In the genomic region with DNA sequence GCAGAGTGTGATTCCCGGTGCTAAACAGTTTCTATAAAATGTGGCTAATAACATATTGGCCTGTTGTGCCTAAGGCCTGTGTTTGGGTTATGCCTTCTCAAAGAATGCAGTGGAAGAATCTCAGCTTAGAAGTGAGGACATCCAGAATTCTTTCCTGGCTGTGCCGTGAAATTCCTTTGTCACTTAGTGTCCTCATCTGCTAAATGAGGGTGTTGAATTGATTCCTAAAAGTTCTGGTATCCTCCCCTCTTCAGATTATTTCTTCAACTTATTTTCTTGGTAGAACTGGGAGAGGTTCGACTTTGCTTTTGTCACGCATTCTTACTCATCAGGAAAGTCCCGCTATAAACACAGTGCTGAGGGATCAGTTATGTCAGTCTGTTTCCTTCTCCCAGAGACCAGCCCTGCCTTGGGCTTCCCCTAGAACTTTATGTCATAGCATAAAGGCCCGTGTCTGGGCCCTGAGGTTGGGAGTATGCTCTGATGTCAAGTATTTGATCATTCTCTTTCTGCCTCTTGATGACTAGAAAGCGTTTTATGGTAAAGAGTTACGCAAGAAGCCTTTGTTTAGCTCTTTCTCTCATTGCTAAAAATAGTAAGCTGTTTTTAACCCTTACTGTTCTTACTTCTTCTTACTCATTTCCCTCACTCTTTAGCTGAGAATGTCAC, we compare ENCODE assay signal across 9 cellular contexts. TPM values are rescaled to one million over a fixed set of nuclear protein-coding genes. Genes with fewer than 3 reads are reported as not detected.
DNase-seq lines count a peak whose midpoint lies in the region; ATAC-seq, FAIRE-seq and TF ChIP-seq lines count a peak whose summit lies in the region.
"Had no signal": no experiment of that assay in that cellular context is flagged by ENCODE, and none has a peak within 500 bp of the region (broad histone marks: within the 10 kb centered on the region; RNA-seq: fewer than 3 reads in every experiment).

No MANE protein-coding gene starts in this region.

- no peak overlapping the region for H3K27ac ChIP-seq in prostate gland

- no peaks in the 10 kb centered on the region for H3K4me1 ChIP-seq in prostate gland (replicated peaks)

- TF ChIP-seq CTCF in kidney epithelial cell (IDR thresholded peaks at IDR 0.05; ENCODE audit: insufficient read depth, low read length, poor library complexity, severe bottlenecking), result no peak
- TF ChIP-seq CTCF in prostate gland (IDR thresholded peaks at IDR 0.05), result no peak
- TF ChIP-seq CTCF in D721Med (IDR thresholded peaks at IDR 0.05; ENCODE audit: insufficient read depth, missing control alignments), result no peak

- H3K4me3 ChIP-seq in kidney epithelial cell (ENCODE audit: low read depth, low read length), result no peak overlapping the region
- H3K4me3 ChIP-seq in prostate gland, result no peak overlapping the region
- H3K4me3 ChIP-seq: heart right ventricle had no signal

- peak; percentile 62 for DNase-seq in AG08396 (ENCODE audit: low spot score)
- DNase-seq in activated CD4-positive, alpha-beta T cell treated with anti-CD3 and anti-CD28 coated beads, Interleukin-2, amount 50 U/mL, for 48 hours, result peak; percentile 42 to 51
- DNase-seq in kidney epithelial cell (ENCODE audit: low read depth), result peak; percentile 78
- DNase-seq in prostate gland (ENCODE audit: low spot score), result no peak
- DNase-seq in anterior cingulate cortex (lab: John Stamatoyannopoulos, UW), result no peak
- no peak for DNase-seq in D721Med (ENCODE audit: insufficient read length, low spot score)
- DNase-seq: heart right ventricle had no signal

- no peak for FAIRE-seq in D721Med (lab: Jason Lieb, UNC)

- H3K27me3 ChIP-seq in kidney epithelial cell (ENCODE audit: control insufficient read depth, insufficient read depth, low read length), result no peaks in the 10 kb centered on the region
- H3K27me3 ChIP-seq in prostate gland (replicated peaks; ENCODE audit: insufficient read depth), result no peaks in the 10 kb centered on the region
- H3K27me3 ChIP-seq: heart right ventricle had no signal

- 60% methylated on average over 8 of the region's 8 CpGs for WGBS in prostate gland

- no peaks in the 10 kb centered on the region for H3K9me3 ChIP-seq in prostate gland
- H3K9me3 ChIP-seq: heart right ventricle had no signal

- intact Hi-C loops in prostate gland (cut with DNase I), result no loop called here

- ATAC-seq in GM19035 (IDR thresholded peaks at IDR 0.05; ENCODE audit: unreplicated experiment) (peak; percentile 69), HG03159 (IDR thresholded peaks at IDR 0.05; ENCODE audit: unreplicated experiment) (peak; percentile 47)

- H3K36me3 ChIP-seq in kidney epithelial cell (ENCODE audit: control insufficient read depth, insufficient read depth, low read length) (peaks cover 2% of the 10 kb centered on the region), prostate gland (no peaks in the 10 kb centered on the region)

- TF ChIP-seq POLR2A in prostate gland (IDR thresholded peaks at IDR 0.05), result no peak

RNA-seq across cellular contexts. Expression of gene MTAP, which starts 29.5 kb away (rescaled TPM):
- total RNA-seq in kidney epithelial cell (29.0 and 35.1 TPM in 2 replicates), prostate gland (10 to 100 TPM; 13.3 to 33.5 TPM)

Comparison
In these comparisons a context has a peak if more than half of its experiments do, and no peak if none do; other contexts are left out.
1. DNase-seq: peak in AG08396 (single experiment), activated CD4-positive, alpha-beta T cell treated with anti-CD3 and anti-CD28 coated beads, Interleukin-2, amount 50 U/mL, for 48 hours (2 of 2) and kidney epithelial cell (single experiment); none in prostate gland (single experiment), anterior cingulate cortex (0 of 58) and D721Med (single experiment).